In the genomic region with DNA sequence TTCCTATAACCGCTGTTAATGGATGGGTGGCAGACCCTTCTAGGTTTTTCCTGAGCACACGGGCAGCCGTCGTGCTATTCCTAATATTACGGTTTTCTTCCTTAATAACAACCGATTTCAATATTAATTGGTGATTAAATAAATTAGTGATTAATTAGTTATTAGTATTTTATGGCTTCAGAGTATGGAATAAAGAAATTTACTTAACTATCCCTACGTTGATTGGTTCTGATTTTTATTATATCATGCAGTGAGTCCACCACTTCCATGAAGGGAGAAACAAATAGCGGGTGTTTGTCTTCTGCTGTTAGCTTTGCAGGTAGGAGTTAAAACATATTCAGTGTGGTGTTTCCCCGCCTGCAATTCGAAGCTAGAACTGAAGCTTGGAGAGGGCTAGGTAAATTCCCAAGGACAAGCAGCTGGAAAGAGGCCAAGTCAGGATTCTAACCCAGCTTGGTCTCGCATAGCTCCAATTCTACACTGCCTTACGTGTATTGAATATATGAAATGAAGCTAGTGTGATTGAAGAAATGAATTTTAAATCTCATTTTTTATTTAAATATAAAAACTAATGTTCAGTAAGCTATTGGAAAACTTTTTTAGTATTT, we compare ENCODE assay signal across 8 cellular contexts. TPM values are rescaled to one million over a fixed set of nuclear protein-coding genes. Genes with fewer than 3 reads are reported as not detected.
DNase-seq lines count a peak whose midpoint lies in the region; ATAC-seq lines count a peak whose summit lies in the region.

No MANE protein-coding gene starts in this region.

- H3K4me1 ChIP-seq in SJSA1 (replicated peaks) (peaks cover 16% of the 10 kb centered on the region), endocrine pancreas (ENCODE audit: control insufficient read depth, insufficient read depth, low read length) (peaks cover 4% of the 10 kb centered on the region), mucosa of stomach (ENCODE audit: control insufficient read depth, insufficient read depth, low read length) (peaks cover 18% of the 10 kb centered on the region), aorta (ENCODE audit: control insufficient read depth in 1 of 2, insufficient read depth in 2 of 2, low read length in 2 of 2) (peaks cover 0 to 4% of the 10 kb centered on the region in 2 donors)

- H3K27ac ChIP-seq in SJSA1 (peak overlapping the region; percentile 99), aorta (ENCODE audit: low read depth in 1 of 2, low read length in 2 of 2) (peak overlapping the region; percentile 80 to 99)

- DNase-seq in activated CD4-positive, CD25-positive, alpha-beta regulatory T cell treated with anti-CD3 and anti-CD28 coated beads, Interleukin-2, amount 50 U/mL, for 16 hours (ENCODE audit: low read depth, low spot score), result peak; percentile 2
- DNase-seq in activated CD4-positive, CD25-positive, alpha-beta regulatory T cell (lab: John Stamatoyannopoulos, UW), result no peak
- no peak for DNase-seq in SJSA1 (ENCODE audit: low read depth in 1 of 2, low spot score in 2 of 2)
- no peak for DNase-seq in aorta
- DNase-seq in SIG-M5 treated with dmso at 0.1 percent for 504 hours (lab: John Stamatoyannopoulos, UW; ENCODE audit: unreplicated experiment), result no peak
- DNase-seq in D341Med (ENCODE audit: low spot score), result no peak

- H3K36me3 ChIP-seq in SJSA1 (peaks cover 36% of the 10 kb centered on the region), endocrine pancreas (ENCODE audit: control insufficient read depth, insufficient read depth, low read length) (no peaks in the 10 kb centered on the region), mucosa of stomach (ENCODE audit: control insufficient read depth, insufficient read depth, low read length) (no peaks in the 10 kb centered on the region), aorta (ENCODE audit: control insufficient read depth in 1 of 2, insufficient read depth in 2 of 2, low read length in 1 of 2) (no peaks in the 10 kb centered on the region)

- peak overlapping the region; percentile 56 for H3K9ac ChIP-seq in endocrine pancreas (ENCODE audit: control insufficient read depth, insufficient read depth, low read length)
- peak overlapping the region; percentile 65 for H3K9ac ChIP-seq in mucosa of stomach (ENCODE audit: low read length)

- H3K4me3 ChIP-seq in SJSA1 (peak overlapping the region; percentile 70), endocrine pancreas (ENCODE audit: control insufficient read depth, insufficient read depth, low read length) (peak overlapping the region; percentile 93), mucosa of stomach (ENCODE audit: low read length) (peak overlapping the region; percentile 86), aorta (ENCODE audit: low read length in 2 of 2) (peak overlapping the region; percentile 55 to 88)

- WGBS in aorta, 2 donors, result 10 to 13% methylated on average over 12 of the region's 12 CpGs

- H3K27me3 ChIP-seq in SJSA1 (replicated peaks), result no peaks in the 10 kb centered on the region
- no peaks in the 10 kb centered on the region for H3K27me3 ChIP-seq in endocrine pancreas (ENCODE audit: control insufficient read depth, insufficient read depth, low read length)
- no peaks in the 10 kb centered on the region for H3K27me3 ChIP-seq in mucosa of stomach (ENCODE audit: control insufficient read depth, insufficient read depth, low read length)
- H3K27me3 ChIP-seq in aorta (ENCODE audit: control insufficient read depth in 1 of 2, insufficient read depth in 2 of 2, low read length in 1 of 2), result no peaks in the 10 kb centered on the region

- H3K9me3 ChIP-seq in SJSA1 (replicated peaks) (no peaks in the 10 kb centered on the region), endocrine pancreas (ENCODE audit: control insufficient read depth, low read length) (no peaks in the 10 kb centered on the region), mucosa of stomach (ENCODE audit: control insufficient read depth, low read length) (no peaks in the 10 kb centered on the region), aorta (ENCODE audit: control insufficient read depth, low read length) (no peaks in the 10 kb centered on the region)

- ATAC-seq in aorta (ENCODE audit: low FRiP score), result no peak

- intact Hi-C loops in aorta (cut with DNase I), result loop anchor here in 1 of 2 donors (10.0 kb wide), 2 partner anchors 514 to 626 kb away; partner anchors contain the start of gene PRKG1

RNA-seq across cellular contexts. Expression of gene CSTF2T, which starts 0.9 kb away (rescaled TPM):
- 25.8 and 32.7 TPM in 2 replicates for total RNA-seq in SJSA1 (2014; rRNA removed; shearing (Covaris generic))
- total RNA-seq in aorta, result 10 to 100 TPM; 18.2 to 25.2 TPM
- polyA plus RNA-seq in aorta, result 10 to 100 TPM in 1 of 2 donors, 1 to 10 TPM in 1; 6.9 to 10.3 TPM
